8 cellular contexts compared by ENCODE assay signal in the genomic region with DNA sequence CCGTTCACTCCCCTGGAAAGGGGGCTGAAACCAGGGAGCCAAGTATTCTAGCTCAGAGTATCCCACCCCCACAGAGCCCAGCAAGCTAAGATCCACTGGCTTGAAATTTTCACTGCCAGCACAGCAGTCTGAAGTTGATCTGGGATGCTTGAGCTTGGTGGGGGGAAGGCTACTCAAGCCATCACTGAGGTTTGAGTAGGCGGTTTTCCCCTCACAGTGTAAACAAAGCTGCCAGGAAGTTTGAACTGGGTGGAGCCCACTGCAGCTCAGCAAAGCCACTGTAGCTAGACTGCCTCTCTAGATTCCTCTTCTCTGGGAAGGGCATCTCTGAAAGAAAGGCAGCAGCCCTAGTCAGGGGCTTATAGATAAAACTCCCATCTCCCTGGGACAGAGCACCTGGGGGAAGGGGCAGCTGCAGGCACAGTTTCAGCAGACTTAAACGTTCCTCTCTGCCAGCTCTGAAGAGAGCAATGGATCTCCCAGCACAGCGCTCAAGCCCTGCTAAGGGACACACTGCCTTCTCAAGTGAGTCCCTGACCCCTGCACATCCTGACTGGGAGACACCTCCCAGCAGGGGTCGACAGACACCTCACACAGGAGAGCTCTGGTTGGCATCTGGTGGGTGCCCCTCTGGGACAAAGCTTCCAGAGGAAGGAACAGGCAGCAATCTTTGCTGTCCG.
DNase-seq lines count a peak whose midpoint lies in the region; ATAC-seq and TF ChIP-seq lines count a peak whose summit lies in the region.
"Not testable (repeated sequence)": the region's sequence is repeated elsewhere in the genome, so short reads cannot be mapped to it uniquely, and the experiment has no call there.

No MANE protein-coding gene starts in this region.

- not testable (repeated sequence) for H4K20me1 ChIP-seq in IMR-90 (ENCODE audit: insufficient read depth, low read length)

- not testable (repeated sequence) for H3K4me1 ChIP-seq in CD8-positive, alpha-beta T cell (ENCODE audit: insufficient read depth, low read length); IMR-90 (ENCODE audit: control insufficient read depth, insufficient read depth, low read length)

- ATAC-seq in CD8-positive, alpha-beta T cell = peak; percentile 69
- peak; percentile 78 for ATAC-seq in GM19043 (IDR thresholded peaks at IDR 0.05; ENCODE audit: low read depth, unreplicated experiment)
- ATAC-seq in GM21447 (IDR thresholded peaks at IDR 0.05; ENCODE audit: unreplicated experiment) = peak; percentile 78
- peak; percentile 45 for ATAC-seq in HG02623 (IDR thresholded peaks at IDR 0.05; ENCODE audit: unreplicated experiment)
- peak; percentile 59 for ATAC-seq in HG03045 (IDR thresholded peaks at IDR 0.05; ENCODE audit: unreplicated experiment)
- ATAC-seq in IMR-90 (ENCODE audit: low read depth) = peak; percentile 80
- peak; percentile 49 to 76 for ATAC-seq in activated T-cell treated with anti-CD3 and anti-CD28 coated beads, Interleukin-2, amount 50 U/mL, for 72 hours (replicated peaks in 1 of 2)
- ATAC-seq in natural killer cell = peak; percentile 29 to 53 (median 37)

- H3K56ac ChIP-seq in IMR-90 (ENCODE audit: extremely low read depth, insufficient read depth, low read length) = not testable (repeated sequence)

- not testable (repeated sequence) for H3K4me2 ChIP-seq in IMR-90 (ENCODE audit: low read depth, low read length)

- H2AFZ ChIP-seq in IMR-90 (replicated peaks; ENCODE audit: low read length, poor library complexity) = not testable (repeated sequence)

- H3K27ac Mint-ChIP-seq in CD8-positive, alpha-beta T cell; activated T-cell treated with anti-CD3 and anti-CD28 coated beads, Interleukin-2, amount 50 U/mL, for 72 hours; natural killer cell: not testable (repeated sequence)

- not testable (repeated sequence) for H2AK5ac ChIP-seq in IMR-90 (ENCODE audit: low read depth, low read length)

- not testable (repeated sequence) for TF ChIP-seq RAD21 in IMR-90 (IDR thresholded peaks at IDR 0.05; ENCODE audit: low read length)

- H3K9ac ChIP-seq in IMR-90 (ENCODE audit: low read depth, low read length) = not testable (repeated sequence)

- not testable (repeated sequence) for H3K23ac ChIP-seq in IMR-90 (ENCODE audit: low read depth, low read length)

- POLR2A ChIA-PET in CD8-positive, alpha-beta T cell (lab: Charles Lee); IMR-90 (lab: Charles Lee; ENCODE audit: unreplicated experiment): not testable (repeated sequence)

- H3K4me1 Mint-ChIP-seq in CD8-positive, alpha-beta T cell (ENCODE audit: low read depth); activated T-cell treated with anti-CD3 and anti-CD28 coated beads, Interleukin-2, amount 50 U/mL, for 72 hours (ENCODE audit: low read depth); natural killer cell: not testable (repeated sequence)

- H2AK9ac ChIP-seq in IMR-90 (replicated peaks; ENCODE audit: low read depth, low read length, poor library complexity) = not testable (repeated sequence)

- not testable (repeated sequence) for H2BK20ac ChIP-seq in IMR-90 (ENCODE audit: low read depth, low read length)

- H3K4ac ChIP-seq in IMR-90 (ENCODE audit: low read depth, low read length) = not testable (repeated sequence)

- H3K14ac ChIP-seq in IMR-90 (replicated peaks; ENCODE audit: low read depth, low read length) = not testable (repeated sequence)

- BruUV-seq in IMR-90 (replicated peaks; lab: Mats Ljungman, UMichigan) = not testable (repeated sequence)

- not testable (repeated sequence) for H3K36me3 ChIP-seq in CD8-positive, alpha-beta T cell (ENCODE audit: insufficient read depth, low read length); IMR-90 (ENCODE audit: control insufficient read depth, insufficient read depth, low read length)

- intact Hi-C loops in CD8-positive, alpha-beta T cell (cut with DNase I, micrococcal nuclease); IMR-90 (cut with micrococcal nuclease); natural killer cell (cut with micrococcal nuclease): not testable (repeated sequence)

- not testable (repeated sequence) for H3K27me3 Mint-ChIP-seq in CD8-positive, alpha-beta T cell (ENCODE audit: low read depth); activated T-cell treated with anti-CD3 and anti-CD28 coated beads, Interleukin-2, amount 50 U/mL, for 72 hours (ENCODE audit: low read depth); natural killer cell (ENCODE audit: low read depth in 2 of 2)

- H3K9me3 ChIP-seq in CD8-positive, alpha-beta T cell (ENCODE audit: low read length); IMR-90 (ENCODE audit: control insufficient read depth, insufficient read depth, low read length): not testable (repeated sequence)

- WGBS in IMR-90 (ENCODE audit: extremely low coverage in 2 of 2, insufficient read length in 1 of 2), 2 experiments = no CpG with 5 or more reads among the region's 6 CpGs

- not testable (repeated sequence) for H4K91ac ChIP-seq in IMR-90 (ENCODE audit: insufficient read depth, low read depth, low read length)

- H2BK15ac ChIP-seq in IMR-90 (ENCODE audit: low read depth, low read length) = not testable (repeated sequence)

- not testable (repeated sequence) for H3K4me3 Mint-ChIP-seq in CD8-positive, alpha-beta T cell; activated T-cell treated with anti-CD3 and anti-CD28 coated beads, Interleukin-2, amount 50 U/mL, for 72 hours; natural killer cell

- peak in 1 of 7 experiments; percentile 47 for DNase-seq in CD8-positive, alpha-beta T cell
- DNase-seq in IMR-90; activated T-cell treated with anti-CD3 and anti-CD28 coated beads, Interleukin-2, amount 50 U/mL, for 72 hours; natural killer cell: not testable (repeated sequence)

- not testable (repeated sequence) for H3K27ac ChIP-seq in CD8-positive, alpha-beta T cell (ENCODE audit: low read depth, low read length)
- peak overlapping the region; percentile 49; the same call in 1 of the 2 replicates for H3K27ac ChIP-seq in IMR-90 (ENCODE audit: insufficient read depth, low read length)

- in situ Hi-C loops in IMR-90 (cut with MboI; ENCODE audit: low sequenced_read_pairs) = not testable (repeated sequence)

- H3K36me3 Mint-ChIP-seq in CD8-positive, alpha-beta T cell; activated T-cell treated with anti-CD3 and anti-CD28 coated beads, Interleukin-2, amount 50 U/mL, for 72 hours (ENCODE audit: insufficient read depth in 2 of 2); natural killer cell: not testable (repeated sequence)

- not testable (repeated sequence) for TF ChIP-seq POLR2A in IMR-90 (IDR thresholded peaks at IDR 0.05; ENCODE audit: low read depth, low read length)

- H3K18ac ChIP-seq in IMR-90 (ENCODE audit: low read depth, low read length) = not testable (repeated sequence)

- H3K9me3 Mint-ChIP-seq in CD8-positive, alpha-beta T cell; activated T-cell treated with anti-CD3 and anti-CD28 coated beads, Interleukin-2, amount 50 U/mL, for 72 hours; natural killer cell: not testable (repeated sequence)

- not testable (repeated sequence) for TF ChIP-seq CTCF in CD8-positive, alpha-beta T cell (IDR thresholded peaks at IDR 0.05); IMR-90 (conservative IDR thresholded peaks at IDR 0.05; ENCODE audit: low read depth, low read length); natural killer cell (IDR thresholded peaks at IDR 0.05)

- H4K8ac ChIP-seq in IMR-90 (ENCODE audit: low read depth in 2 of 2, low read length in 2 of 2) = 0 out of 4 replicates have a peak overlapping the region, but pooled peaks of 1 of the 2 experiments have one; percentile 55

- CTCF ChIA-PET in CD8-positive, alpha-beta T cell (lab: Charles Lee); IMR-90 (lab: Yijun Ruan, JAX): not testable (repeated sequence)

- H3K79me1 ChIP-seq in IMR-90 (ENCODE audit: low read depth in 1 of 2, low read length in 2 of 2) = not testable (repeated sequence)

- dilution Hi-C loops in IMR-90 (cut with HindIII; ENCODE audit: low sequenced_read_pairs, unreplicated experiment) = not testable (repeated sequence)

- H4K5ac ChIP-seq in IMR-90 (ENCODE audit: low read depth, low read length) = not testable (repeated sequence)

- not testable (repeated sequence) for H3K9me1 ChIP-seq in IMR-90 (ENCODE audit: insufficient read depth, low read length)

- not testable (repeated sequence) for H3K27me3 ChIP-seq in CD8-positive, alpha-beta T cell (ENCODE audit: insufficient read depth, low read length); IMR-90 (ENCODE audit: control insufficient read depth, insufficient read depth, low read length)

- H2BK120ac ChIP-seq in IMR-90 (ENCODE audit: low read depth, low read length) = not testable (repeated sequence)

- not testable (repeated sequence) for H3K4me3 ChIP-seq in CD8-positive, alpha-beta T cell (ENCODE audit: low read depth, low read length); IMR-90 (ENCODE audit: insufficient read depth, low read depth, low read length)

- H2BK5ac ChIP-seq in IMR-90 (ENCODE audit: low read depth, low read length, poor library complexity, severe bottlenecking) = not testable (repeated sequence)
